In genomic region chr2:85754313-85755095, GRCh38 we compare ENCODE assay signal across 8 cellular contexts. TPM values are rescaled to one million over a fixed set of nuclear protein-coding genes. Genes with fewer than 3 reads are reported as not detected.
A peak's percentile ranks its signal among the peaks of the same experiment; 100 is the strongest.
DNase-seq lines count a peak whose midpoint lies in the region; ATAC-seq and TF ChIP-seq lines count a peak whose summit lies in the region.

No MANE protein-coding gene starts in this region.

- peaks cover 53 to 73% (median 61%) of the 10 kb centered on the region in 5 donors for H3K27me3 Mint-ChIP-seq in naive thymus-derived CD4-positive, alpha-beta T cell

- H3K27ac Mint-ChIP-seq in naive thymus-derived CD4-positive, alpha-beta T cell, result peak overlapping the region in 2 of 9 donors; percentile 48 to 66

- H3K27me3 ChIP-seq in HL-60 (ENCODE audit: insufficient read depth, poor library complexity, severe bottlenecking) (peaks cover 32% of the 10 kb centered on the region), uterus (no peaks in the 10 kb centered on the region)
- peaks cover 10 to 13% of the 10 kb centered on the region in 2 donors for H3K27me3 ChIP-seq in naive thymus-derived CD4-positive, alpha-beta T cell (ENCODE audit: control insufficient read depth in 2 of 2, insufficient read depth in 2 of 2, low read length in 2 of 2)

- H3K4me3 ChIP-seq in HL-60 (replicated peaks; ENCODE audit: insufficient read depth, low read length) (peak overlapping the region; percentile 53), WI38 (ENCODE audit: low read depth, low read length) (peak overlapping the region; percentile 79), epithelial cell of proximal tubule (ENCODE audit: low read depth, low read length) (peak overlapping the region; percentile 51), uterus (peak overlapping the region; percentile 65 to 68)
- H3K4me3 ChIP-seq in naive thymus-derived CD4-positive, alpha-beta T cell (ENCODE audit: low read length), result no peak overlapping the region

- TF ChIP-seq POLR2A in uterus (IDR thresholded peaks at IDR 0.05), result peak in 1 of 2 donors; percentile 17

- intact Hi-C loops in naive thymus-derived CD4-positive, alpha-beta T cell (cut with micrococcal nuclease), result loop anchor here in 1 of 2 donors (5.0 kb wide), 1 partner anchor 323 kb away; no protein-coding TSS in a partner anchor
- intact Hi-C loops in uterus (cut with DNase I; ENCODE audit: low total_unique reads), result no loop called here

- no peaks in the 10 kb centered on the region for H3K9me3 ChIP-seq in naive thymus-derived CD4-positive, alpha-beta T cell (ENCODE audit: control insufficient read depth in 2 of 3, low read length in 3 of 3)
- H3K9me3 ChIP-seq in uterus, result no peaks in the 10 kb centered on the region

- no peak for TF ChIP-seq CTCF in HL-60 (IDR thresholded peaks at IDR 0.05; ENCODE audit: insufficient read depth, low read length)
- TF ChIP-seq CTCF in WI38 (IDR thresholded peaks at IDR 0.05; ENCODE audit: low read depth, low read length), result 0 out of 2 replicates have a peak, but pooled peaks have one; percentile 1
- TF ChIP-seq CTCF in epithelial cell of proximal tubule (conservative IDR thresholded peaks at IDR 0.05; ENCODE audit: low read depth, low read length), result no peak
- TF ChIP-seq CTCF in uterus (IDR thresholded peaks at IDR 0.05), result peak in 3 of 4 experiments; percentile 23 to 61 (median 40)

- peaks cover 0 to 2% (median 0%) of the 10 kb centered on the region in 11 donors for H3K9me3 Mint-ChIP-seq in naive thymus-derived CD4-positive, alpha-beta T cell

- peak; percentile 33 for ATAC-seq in naive thymus-derived CD4-positive, alpha-beta T cell

- DNase-seq in AG08395 (ENCODE audit: low spot score) (peak; percentile 26), HL-60 (ENCODE audit: low read depth in 1 of 2, low spot score in 1 of 2) (peak; percentile 55 to 66), epithelial cell of proximal tubule (ENCODE audit: low read depth) (no peak), uterus (peak in 1 of 2 donors; percentile 51), superior temporal gyrus (ENCODE audit: extremely low spot score) (no peak), pons (ENCODE audit: low spot score) (no peak)
- DNase-seq in naive thymus-derived CD4-positive, alpha-beta T cell, result peak in 6 of 9 donors; percentile 9 to 57 (median 35)

- H3K4me1 Mint-ChIP-seq in naive thymus-derived CD4-positive, alpha-beta T cell, result peaks cover 5 to 23% (median 16%) of the 10 kb centered on the region in 7 donors

- H3K27ac ChIP-seq in HL-60 (replicated peaks) (no peak overlapping the region), uterus (peak overlapping the region; percentile 81 to 84)
- no peak overlapping the region for H3K27ac ChIP-seq in naive thymus-derived CD4-positive, alpha-beta T cell (ENCODE audit: low read depth, low read length)

- CTCF ChIA-PET in naive thymus-derived CD4-positive, alpha-beta T cell (lab: Charles Lee), result no interaction called here

- H3K4me3 Mint-ChIP-seq in naive thymus-derived CD4-positive, alpha-beta T cell, result peak overlapping the region; percentile 70 to 86 (median 78)

- peaks cover 9 to 13% of the 10 kb centered on the region in 2 donors for H3K4me1 ChIP-seq in naive thymus-derived CD4-positive, alpha-beta T cell (ENCODE audit: control insufficient read depth in 2 of 2, insufficient read depth in 2 of 2, low read length in 2 of 2)
- peaks cover 0 to under 1% of the 10 kb centered on the region in 2 donors for H3K4me1 ChIP-seq in uterus

- H3K36me3 ChIP-seq in naive thymus-derived CD4-positive, alpha-beta T cell (ENCODE audit: control insufficient read depth in 2 of 3, insufficient read depth in 3 of 3, low read length in 3 of 3), result no peaks in the 10 kb centered on the region
- H3K36me3 ChIP-seq in uterus, result no peaks in the 10 kb centered on the region

- no peaks in the 10 kb centered on the region for H3K36me3 Mint-ChIP-seq in naive thymus-derived CD4-positive, alpha-beta T cell

- POLR2A ChIA-PET in naive thymus-derived CD4-positive, alpha-beta T cell (lab: Charles Lee), result no interaction called here

RNA-seq across cellular contexts. Expression of gene ATOH8, which starts 0.7 kb away (rescaled TPM):
- 0.52 and 0.94 TPM in 2 replicates for total RNA-seq in epithelial cell of proximal tubule
- total RNA-seq in naive thymus-derived CD4-positive, alpha-beta T cell, result under 1 TPM in 2 of 5 experiments, not detected in 3; 0.42 to 0.73 TPM
- polyA plus RNA-seq in naive thymus-derived CD4-positive, alpha-beta T cell, result not detected
- 10 to 100 TPM; 13.2 to 83.0 (median 45.3) TPM for total RNA-seq in uterus

Comparison
In these comparisons a context has a peak if more than half of its experiments do, and no peak if none do; other contexts are left out.
1. DNase-seq: peak in AG08395 (single experiment), HL-60 (2 of 2) and naive thymus-derived CD4-positive, alpha-beta T cell (6 of 9); none in epithelial cell of proximal tubule (single experiment), superior temporal gyrus (single experiment) and pons (single experiment).
2. H3K27ac ChIP-seq: peak in uterus (2 of 2); none in HL-60 (single experiment) and naive thymus-derived CD4-positive, alpha-beta T cell (single experiment).
3. CTCF ChIP-seq: peak in WI38 (single experiment) and uterus (3 of 4); none in HL-60 (single experiment) and epithelial cell of proximal tubule (single experiment).